29 cellular contexts compared by ENCODE assay signal in genomic region chr9:126521551-126521950, GRCh38.
"Had no signal": no experiment of that assay in that cellular context is flagged by ENCODE, and none has a peak within 500 bp of the region (broad histone marks: within the 10 kb centered on the region; RNA-seq: fewer than 3 reads in every experiment).

No MANE protein-coding gene starts in this region.

- H3K9me3 Mint-ChIP-seq: activated naive CD4-positive, alpha-beta T cell treated with anti-CD3 and anti-CD28 coated beads for 36 hours; activated naive CD8-positive, alpha-beta T cell treated with anti-CD3 and anti-CD28 coated beads for 36 hours; immature natural killer cell; naive B cell; T-helper 2 cell treated with Interferon-gamma antibody and Interleukin-4, amounts not matched to agents 5 μg/mL and 100 μg/mL, for 36 hours had no signal

- DNase-seq: activated CD4-positive, alpha-beta T cell treated with anti-CD3 and anti-CD28 coated beads for 36 hours; activated CD4-positive, alpha-beta T cell treated with anti-CD3 and anti-CD28 coated beads, Interleukin-2, amount 50 U/mL, for 4 hours; activated CD4-positive, CD25-positive, alpha-beta regulatory T cell; activated CD8-positive, alpha-beta memory T cell treated with anti-CD3 and anti-CD28 coated beads for 24 hours; activated effector memory CD4-positive, alpha-beta T cell treated with Interleukin-2 at 50 U/mL for 16 hours; activated naive CD4-positive, alpha-beta T cell treated with anti-CD3 and anti-CD28 coated beads for 36 hours; activated naive CD8-positive, alpha-beta T cell treated with anti-CD3 and anti-CD28 coated beads for 36 hours; adrenal gland; body of pancreas; cerebellar nuclear complex; foreskin keratinocyte; heart left ventricle; hypothalamus; immature natural killer cell; naive B cell; right lobe of liver; small intestine; stimulated activated CD4-positive, alpha-beta T cell treated with anti-CD3 and anti-CD28 coated beads, Interleukin-15, amount 100 ng/mL, for 24 hours; stimulated activated CD4-positive, alpha-beta T cell treated with anti-CD3 and anti-CD28 coated beads, Interleukin-2, amount 100 ng/mL, for 24 hours; stimulated activated naive CD4-positive, alpha-beta T cell; T-helper 1 cell had no signal

- H3K9me3 ChIP-seq: adrenal gland, body of pancreas, esophagus muscularis mucosa, heart left ventricle, right lobe of liver, suprapubic skin, tibial artery had no signal

- H3K36me3 Mint-ChIP-seq: activated naive CD8-positive, alpha-beta T cell treated with anti-CD3 and anti-CD28 coated beads for 36 hours; immature natural killer cell; naive B cell had no signal

- H3K27ac Mint-ChIP-seq: activated CD4-positive, alpha-beta T cell treated with anti-CD3 and anti-CD28 coated beads for 36 hours; activated naive CD4-positive, alpha-beta T cell treated with anti-CD3 and anti-CD28 coated beads for 36 hours; activated naive CD8-positive, alpha-beta T cell treated with anti-CD3 and anti-CD28 coated beads for 36 hours; immature natural killer cell; progenitor cell of endocrine pancreas; T-helper 2 cell treated with Interferon-gamma antibody and Interleukin-4, amounts not matched to agents 5 μg/mL and 100 μg/mL, for 36 hours had no signal

- H3K4me3 Mint-ChIP-seq: activated CD4-positive, alpha-beta T cell treated with anti-CD3 and anti-CD28 coated beads for 36 hours; activated naive CD4-positive, alpha-beta T cell treated with anti-CD3 and anti-CD28 coated beads for 36 hours; activated naive CD8-positive, alpha-beta T cell treated with anti-CD3 and anti-CD28 coated beads for 36 hours; immature natural killer cell; T-helper 2 cell treated with Interferon-gamma antibody and Interleukin-4, amounts not matched to agents 5 μg/mL and 100 μg/mL, for 36 hours had no signal

- H3K36me3 ChIP-seq: adrenal gland, esophagus muscularis mucosa, heart left ventricle, right lobe of liver, suprapubic skin, tibial artery had no signal

- H3K4me3 ChIP-seq: adrenal gland, body of pancreas, coronary artery, esophagus muscularis mucosa, heart left ventricle, right lobe of liver, suprapubic skin, tibial artery had no signal

- H3K27ac ChIP-seq: adrenal gland, body of pancreas, coronary artery, foreskin keratinocyte, heart left ventricle, right lobe of liver, suprapubic skin, tibial artery had no signal

- FAIRE-seq: kidney, small intestine had no signal

- ATAC-seq: activated CD4-positive, alpha-beta T cell treated with anti-CD3 and anti-CD28 coated beads for 36 hours; body of pancreas; foreskin keratinocyte; heart left ventricle; left lobe of liver; right lobe of liver had no signal
